32 cellular contexts compared by ENCODE assay signal in genomic region chr1:30043256-30043655, GRCh38.
"Had no signal": no experiment of that assay in that cellular context is flagged by ENCODE, and none has a peak within 500 bp of the region (broad histone marks: within the 10 kb centered on the region; RNA-seq: fewer than 3 reads in every experiment).

No MANE protein-coding gene starts in this region.

- H3K4me3 Mint-ChIP-seq: activated CD4-positive, alpha-beta memory T cell treated with anti-CD3 and anti-CD28 coated beads for 36 hours; activated T-cell treated with anti-CD3 and anti-CD28 coated beads, Interleukin-2, amount 50 U/mL, for 4 hours; activated T-helper 17 cell treated with anti-CD3 and anti-CD28 coated beads, Interleukin-2, amount 50 U/mL, for 72 hours; nephron progenitor cell; T-helper 17 cell had no signal

- H3K27me3 ChIP-seq: brain microvascular endothelial cell, neutrophil, ovary, uterus had no signal

- H3K27me3 Mint-ChIP-seq: progenitor cell of endocrine pancreas had no signal

- H3K27ac Mint-ChIP-seq: activated CD4-positive, alpha-beta memory T cell treated with anti-CD3 and anti-CD28 coated beads for 36 hours; activated T-helper 17 cell treated with anti-CD3 and anti-CD28 coated beads, Interleukin-2, amount 50 U/mL, for 72 hours; nephron progenitor cell; T-helper 17 cell had no signal

- H3K4me1 Mint-ChIP-seq: activated T-helper 17 cell treated with anti-CD3 and anti-CD28 coated beads, Interleukin-2, amount 50 U/mL, for 72 hours had no signal

- H3K9me3 Mint-ChIP-seq: activated T-cell treated with anti-CD3 and anti-CD28 coated beads, Interleukin-2, amount 50 U/mL, for 4 hours; activated T-helper 17 cell treated with anti-CD3 and anti-CD28 coated beads, Interleukin-2, amount 50 U/mL, for 72 hours had no signal

- H3K9me3 ChIP-seq: esophagus squamous epithelium, mucosa of descending colon, neutrophil, ovary, suprapubic skin, tibial artery, uterus had no signal

- ATAC-seq: activated T-cell treated with anti-CD3 and anti-CD28 coated beads, Interleukin-2, amount 50 U/mL, for 4 hours; activated T-helper 17 cell treated with anti-CD3 and anti-CD28 coated beads, Interleukin-2, amount 50 U/mL, for 72 hours; heart right ventricle; mucosa of descending colon; sciatic nerve; T-helper 17 cell had no signal

- DNase-seq: activated CD4-positive, alpha-beta memory T cell treated with anti-CD3 and anti-CD28 coated beads for 36 hours; activated CD4-positive, alpha-beta T cell treated with anti-CD3 and anti-CD28 coated beads for 48 hours; activated gamma-delta T cell treated with Interleukin-2 at 50 U/mL for 16 hours; activated naive CD4-positive, alpha-beta T cell treated with anti-CD3 and anti-CD28 coated beads, Interleukin-2, amount 50 U/mL, for 16 hours; activated T-cell treated with anti-CD3 and anti-CD28 coated beads, Interleukin-2, amount 50 U/mL, for 4 hours; amniotic stem cell; brain microvascular endothelial cell; esophagus squamous epithelium; foreskin melanocyte; heart right ventricle; left ventricle myocardium inferior; mesendoderm; mucosa of descending colon; nephron progenitor cell; ovary; stimulated activated CD4-positive, alpha-beta T cell treated with anti-CD3 and anti-CD28 coated beads, Interleukin-12 subunit alpha, Interleukin-12 subunit beta, amount 100 ng/mL, for 4 hours; stimulated activated CD4-positive, alpha-beta T cell treated with anti-CD3 and anti-CD28 coated beads, Interleukin-4, amount 100 ng/mL, for 24 hours; stimulated activated CD8-positive, alpha-beta memory T cell treated with anti-CD3 and anti-CD28 coated beads, Interleukin-4, amount 100 ng/mL, for 48 hours; stimulated activated naive CD4-positive, alpha-beta T cell; SW 1271; T-helper 17 cell; T1000; uterus; WERI-Rb-1 had no signal

- H3K36me3 ChIP-seq: brain microvascular endothelial cell, esophagus squamous epithelium, heart right ventricle, left ventricle myocardium inferior, neutrophil, ovary, suprapubic skin, tibial artery, uterus, WERI-Rb-1 had no signal

- H3K27ac ChIP-seq: brain microvascular endothelial cell, esophagus squamous epithelium, heart right ventricle, left ventricle myocardium inferior, neutrophil, ovary, skin epidermis, suprapubic skin, tibial artery, uterus, WERI-Rb-1 had no signal

- H3K4me3 ChIP-seq: esophagus squamous epithelium, heart right ventricle, left ventricle myocardium inferior, lung, mucosa of descending colon, ovary, skin epidermis, suprapubic skin, tibial artery, uterus had no signal

- H3K36me3 Mint-ChIP-seq: activated CD4-positive, alpha-beta memory T cell treated with anti-CD3 and anti-CD28 coated beads for 36 hours had no signal

- H3K4me1 ChIP-seq: esophagus squamous epithelium, heart right ventricle, left ventricle myocardium inferior, suprapubic skin, tibial artery, uterus had no signal
